In the genomic region with DNA sequence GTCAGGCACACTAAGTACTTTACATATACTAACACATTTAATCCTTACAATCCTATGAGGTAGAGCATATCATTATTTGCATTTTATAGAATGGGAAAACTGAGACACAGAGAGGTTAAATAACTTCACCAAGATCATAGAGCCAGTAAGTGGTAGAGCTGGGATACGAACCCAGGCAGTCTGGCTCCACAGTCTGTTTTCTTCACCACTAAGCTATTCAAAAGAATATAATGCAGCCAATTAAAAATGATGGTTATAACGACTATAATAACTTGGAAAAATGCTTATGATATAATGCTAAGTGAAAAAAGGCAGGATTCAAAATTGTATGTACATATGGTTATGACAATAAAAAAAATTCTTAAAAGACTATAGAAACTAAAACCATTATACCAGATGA, we compare ENCODE assay signal across 26 cellular contexts.
"Had no signal": no experiment of that assay in that cellular context is flagged by ENCODE, and none has a peak within 500 bp of the region (broad histone marks: within the 10 kb centered on the region; RNA-seq: fewer than 3 reads in every experiment).

No MANE protein-coding gene starts in this region.

- H3K27ac Mint-ChIP-seq: dendritic cell treated with granulocyte-macrophage colony-stimulating factor and Interleukin-4, amounts not matched to agents 40 ng/mL and 50 ng/mL, for 4 days; effector memory CD8-positive, alpha-beta T cell; naive thymus-derived CD4-positive, alpha-beta T cell; natural killer cell had no signal

- H3K4me3 ChIP-seq: esophagus squamous epithelium, gastrocnemius medialis, heart right ventricle, left lung, lower lobe of right lung had no signal

- H3K9me3 ChIP-seq: esophagus squamous epithelium, gastrocnemius medialis, heart right ventricle, left lung, lower lobe of right lung had no signal

- H3K4me1 ChIP-seq: gastrocnemius medialis, left lung, lower lobe of right lung had no signal

- DNase-seq: cortex of kidney; effector CD8-positive, alpha-beta T cell; effector memory CD8-positive, alpha-beta T cell; endodermal cell; erythroblast; esophagus squamous epithelium; foreskin fibroblast; foreskin melanocyte; gastrocnemius medialis; glutamatergic neuron; head of caudate nucleus; heart right ventricle; hippocampal formation; left cardiac atrium; left lung; left ventricle myocardium superior; lower lobe of right lung; mesendoderm; midbrain; naive thymus-derived CD4-positive, alpha-beta T cell; natural killer cell had no signal

- FAIRE-seq: endometrium, keratinocyte had no signal

- H3K4me1 Mint-ChIP-seq: endodermal cell, natural killer cell had no signal

- H3K9me3 Mint-ChIP-seq: dendritic cell treated with granulocyte-macrophage colony-stimulating factor and Interleukin-4, amounts not matched to agents 40 ng/mL and 50 ng/mL, for 4 days; effector memory CD8-positive, alpha-beta T cell; endodermal cell; naive thymus-derived CD4-positive, alpha-beta T cell; natural killer cell had no signal

- H3K4me3 Mint-ChIP-seq: dendritic cell treated with granulocyte-macrophage colony-stimulating factor and Interleukin-4, amounts not matched to agents 40 ng/mL and 50 ng/mL, for 4 days; effector memory CD8-positive, alpha-beta T cell; endodermal cell; naive thymus-derived CD4-positive, alpha-beta T cell; natural killer cell had no signal

- ATAC-seq: effector memory CD8-positive, alpha-beta T cell; esophagus mucosa; gastrocnemius medialis; heart right ventricle; left cardiac atrium; left lung; left ventricle myocardium superior; lower lobe of right lung; naive thymus-derived CD4-positive, alpha-beta T cell; natural killer cell had no signal

- H3K27ac ChIP-seq: epithelial cell of prostate, esophagus squamous epithelium, gastrocnemius medialis, heart right ventricle, left lung, lower lobe of right lung had no signal

- H3K27me3 ChIP-seq: esophagus squamous epithelium, gastrocnemius medialis, heart right ventricle, left lung had no signal

- H3K27me3 Mint-ChIP-seq: dendritic cell treated with granulocyte-macrophage colony-stimulating factor and Interleukin-4, amounts not matched to agents 40 ng/mL and 50 ng/mL, for 4 days; effector memory CD8-positive, alpha-beta T cell; naive thymus-derived CD4-positive, alpha-beta T cell had no signal
